ENCODE assay signal across 29 cellular contexts in genomic region chr1:20854529-20854928, GRCh38.
"Had no signal": no experiment of that assay in that cellular context is flagged by ENCODE, and none has a peak within 500 bp of the region (broad histone marks: within the 10 kb centered on the region; RNA-seq: fewer than 3 reads in every experiment).

No MANE protein-coding gene starts in this region.

- H3K27me3 Mint-ChIP-seq: dendritic cell treated with granulocyte-macrophage colony-stimulating factor and Interleukin-4, amounts not matched to agents 40 ng/mL and 50 ng/mL, for 4 days; effector memory CD8-positive, alpha-beta T cell; naive B cell had no signal

- H3K4me2 ChIP-seq: hepatocyte had no signal

- DNase-seq: colonic mucosa; cortex of kidney; effector CD8-positive, alpha-beta T cell; effector memory CD8-positive, alpha-beta T cell; endodermal cell; erythroblast; esophagus squamous epithelium; foreskin fibroblast; foreskin melanocyte; heart left ventricle; hypothalamus; immature natural killer cell; islet precursor cell; kidney; kidney glomerular epithelial cell; left colon; left ventricle myocardium inferior; lower lobe of right lung; mesenchymal stem cell; mucosa of descending colon; naive B cell had no signal

- H3K4me1 ChIP-seq: colonic mucosa, esophagus squamous epithelium, gastroesophageal sphincter, heart left ventricle, left ventricle myocardium inferior, lower lobe of right lung had no signal

- H3K4me1 Mint-ChIP-seq: endodermal cell, immature natural killer cell, naive B cell had no signal

- ATAC-seq: effector memory CD8-positive, alpha-beta T cell; esophagus mucosa; gastroesophageal sphincter; heart left ventricle; left colon; left lobe of liver; lower lobe of right lung; mucosa of descending colon had no signal

- H3K9me3 ChIP-seq: colonic mucosa, esophagus squamous epithelium, gastroesophageal sphincter, heart left ventricle, left ventricle myocardium inferior, lower lobe of right lung, mucosa of descending colon had no signal

- H3K27ac ChIP-seq: colonic mucosa, epithelial cell of prostate, esophagus squamous epithelium, gastroesophageal sphincter, heart left ventricle, hepatocyte, left ventricle myocardium inferior, lower lobe of right lung had no signal

- FAIRE-seq: endometrium, kidney had no signal

- H3K9me3 Mint-ChIP-seq: dendritic cell treated with granulocyte-macrophage colony-stimulating factor and Interleukin-4, amounts not matched to agents 40 ng/mL and 50 ng/mL, for 4 days; effector memory CD8-positive, alpha-beta T cell; endodermal cell; immature natural killer cell; mesothelial cell of epicardium; naive B cell had no signal

- H3K27me3 ChIP-seq: colonic mucosa, esophagus squamous epithelium, gastroesophageal sphincter, heart left ventricle, hepatocyte had no signal

- H3K27ac Mint-ChIP-seq: dendritic cell treated with granulocyte-macrophage colony-stimulating factor and Interleukin-4, amounts not matched to agents 40 ng/mL and 50 ng/mL, for 4 days; effector memory CD8-positive, alpha-beta T cell; endodermal cell; immature natural killer cell; mesothelial cell of epicardium; naive B cell had no signal

- H3K4me3 Mint-ChIP-seq: dendritic cell treated with granulocyte-macrophage colony-stimulating factor and Interleukin-4, amounts not matched to agents 40 ng/mL and 50 ng/mL, for 4 days; effector memory CD8-positive, alpha-beta T cell; endodermal cell; immature natural killer cell; mesothelial cell of epicardium; naive B cell had no signal

- H2AFZ ChIP-seq: hepatocyte had no signal

- H3K4me3 ChIP-seq: colonic mucosa, esophagus squamous epithelium, gastroesophageal sphincter, heart left ventricle, hepatocyte, left ventricle myocardium inferior, lower lobe of right lung, mucosa of descending colon had no signal
